In the genomic region with DNA sequence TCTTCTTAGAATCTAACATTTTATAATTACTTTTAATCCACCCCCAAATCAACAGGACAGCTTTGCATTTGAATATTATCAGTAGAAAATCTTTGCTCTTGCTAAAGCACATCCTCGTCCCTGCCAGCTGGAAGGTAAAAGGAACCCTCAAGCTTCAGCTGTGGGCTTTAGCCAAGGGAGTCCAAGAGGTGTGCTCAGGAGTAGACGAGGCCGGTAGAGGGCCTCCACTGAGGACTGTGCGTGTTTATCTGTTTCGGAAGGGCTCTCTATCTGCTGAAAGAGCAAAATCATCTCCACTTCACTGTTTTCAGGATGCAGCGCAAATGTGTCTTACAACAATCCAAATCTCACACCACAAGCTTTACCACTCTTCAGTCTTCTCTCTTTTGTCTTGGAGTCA, we compare ENCODE assay signal across 19 cellular contexts.
DNase-seq lines count a peak whose midpoint lies in the region; ATAC-seq, FAIRE-seq and TF ChIP-seq lines count a peak whose summit lies in the region.
"Had no signal": no experiment of that assay in that cellular context is flagged by ENCODE, and none has a peak within 500 bp of the region (broad histone marks: within the 10 kb centered on the region; RNA-seq: fewer than 3 reads in every experiment).

No MANE protein-coding gene starts in this region.

- H3K27ac ChIP-seq in A549 (peak overlapping the region; percentile 69 to 81; a peak in 5 of 6 replicates), astrocyte (ENCODE audit: low read depth, low read length) (no peak overlapping the region), HepG2 (ENCODE audit: extremely low read length, insufficient read depth, low read length) (no peak overlapping the region)
- H3K27ac ChIP-seq: BLaER1 treated with 17β-estradiol and CSF1 and Interleukin-3, amounts not matched to agents 10 nM and 100 nM; PC-9 had no signal

- no peaks in the 10 kb centered on the region for H3K9me3 ChIP-seq in A549
- no peaks in the 10 kb centered on the region for H3K9me3 ChIP-seq in astrocyte (ENCODE audit: insufficient read depth, low read depth, low read length)
- H3K9me3 ChIP-seq in HepG2 (ENCODE audit: low read length): no peaks in the 10 kb centered on the region
- H3K9me3 ChIP-seq: BLaER1 treated with 17β-estradiol and CSF1 and Interleukin-3, amounts not matched to agents 10 nM and 100 nM had no signal

- FAIRE-seq in A549 (lab: Jason Lieb, UNC) (no peak), astrocyte (lab: Jason Lieb, UNC) (no peak), HepG2 (lab: Jason Lieb, UNC) (no peak)
- FAIRE-seq: A204.1, GM19239, H54 had no signal

- CTCF ChIA-PET in A549 (lab: Yijun Ruan, JAX) (interaction anchor here (1.4 kb wide), 1 partner anchor 74 kb away, joined by 4 read pairs; no protein-coding TSS in a partner anchor), HepG2 (lab: Yijun Ruan, JAX; ENCODE audit: low intra/inter-chr PET ratio, low total read pairs) (no interaction called here)

- TF ChIP-seq CTCF in A549 (IDR thresholded peaks at IDR 0.05) (no peak), HFFc6 (IDR thresholded peaks at IDR 0.05) (no peak), astrocyte (IDR thresholded peaks at IDR 0.05; ENCODE audit: insufficient read depth, low read depth, low read length) (no peak), HepG2 (CRISPR knock-in tag; IDR thresholded peaks at IDR 0.05) (no peak)

- H3K27ac Mint-ChIP-seq in HFFc6: peak overlapping the region; percentile 40
- peak overlapping the region; percentile 80 for H3K27ac Mint-ChIP-seq in astrocyte (ENCODE audit: unreplicated experiment)
- no peak overlapping the region for H3K27ac Mint-ChIP-seq in T-helper 2 cell treated with Interferon-gamma antibody and Interleukin-4, amounts not matched to agents 5 μg/mL and 100 μg/mL, for 36 hours
- H3K27ac Mint-ChIP-seq: CD8-positive, alpha-beta memory T cell had no signal

- no peaks in the 10 kb centered on the region for H3K79me2 ChIP-seq in astrocyte (ENCODE audit: insufficient read depth, low read length)
- no peaks in the 10 kb centered on the region for H3K79me2 ChIP-seq in HepG2 (ENCODE audit: insufficient read depth, low read length)

- peaks cover 78% of the 10 kb centered on the region for H3K4me1 Mint-ChIP-seq in HFFc6 (ENCODE audit: low read depth)
- H3K4me1 Mint-ChIP-seq in astrocyte (ENCODE audit: low read depth, unreplicated experiment): peaks cover 29% of the 10 kb centered on the region
- no peaks in the 10 kb centered on the region for H3K4me1 Mint-ChIP-seq in T-helper 2 cell treated with Interferon-gamma antibody and Interleukin-4, amounts not matched to agents 5 μg/mL and 100 μg/mL, for 36 hours (ENCODE audit: low read depth)
- H3K4me1 Mint-ChIP-seq: CD8-positive, alpha-beta memory T cell had no signal

- no peak for ATAC-seq in A549
- peak; percentile 56 for ATAC-seq in HepG2
- no peak for ATAC-seq in GM18907 (IDR thresholded peaks at IDR 0.05; ENCODE audit: unreplicated experiment)
- ATAC-seq: Right ventricle myocardium inferior had no signal

- H3K9me3 Mint-ChIP-seq in HFFc6 (no peaks in the 10 kb centered on the region), astrocyte (ENCODE audit: unreplicated experiment) (no peaks in the 10 kb centered on the region)
- H3K9me3 Mint-ChIP-seq in T-helper 2 cell treated with Interferon-gamma antibody and Interleukin-4, amounts not matched to agents 5 μg/mL and 100 μg/mL, for 36 hours: no peaks in the 10 kb centered on the region

- no peaks in the 10 kb centered on the region for H4K20me1 ChIP-seq in astrocyte (ENCODE audit: insufficient read depth, low read length)
- H4K20me1 ChIP-seq in HepG2 (ENCODE audit: insufficient read depth, low read length): no peaks in the 10 kb centered on the region
- H4K20me1 ChIP-seq: BLaER1 treated with 17β-estradiol and CSF1 and Interleukin-3, amounts not matched to agents 10 nM and 100 nM had no signal

- BruUV-seq in HepG2 (replicated peaks; lab: Mats Ljungman, UMichigan): no TSS peak

- no peak for DNase-seq in A549 (ENCODE audit: low read depth in 1 of 2, low spot score in 1 of 2)
- DNase-seq in HFFc6: no peak
- no peak for DNase-seq in astrocyte (ENCODE audit: low read depth)
- DNase-seq in HepG2 (ENCODE audit: low spot score): no peak
- no peak for DNase-seq in T-helper 1 cell
- DNase-seq in NCI-H1436 treated with DMSO at 0.1 percent for 48 hours (lab: John Stamatoyannopoulos, UW): no peak
- DNase-seq in T-helper 2 cell treated with Interferon-gamma antibody and Interleukin-4, amounts not matched to agents 5 μg/mL and 100 μg/mL, for 36 hours (ENCODE audit: low spot score): no peak
- DNase-seq: CD8-positive, alpha-beta memory T cell; KG1; NCI-H1092; NCI-H1694; NCI-H2107; PC-9 had no signal

- TF ChIP-seq POLR2A in A549 (IDR thresholded peaks at IDR 0.05; ENCODE audit: low read length): no peak
- TF ChIP-seq POLR2A in HepG2 (IDR thresholded peaks at IDR 0.05; ENCODE audit: insufficient read depth in 1 of 2, low read depth in 2 of 2, low read length in 2 of 2): no peak

- 91% methylated on average over 6 of the region's 6 CpGs for WGBS in A549 (ENCODE audit: missing lambda C conversion rate)
- 24% methylated on average over 3 of the region's 6 CpGs for WGBS in HepG2 (ENCODE audit: low lambda C conversion rate)

- no peaks in the 10 kb centered on the region for H3K27me3 ChIP-seq in astrocyte (ENCODE audit: insufficient read depth, low read length)
- no peaks in the 10 kb centered on the region; a peak in 1 of 5 replicates for H3K27me3 ChIP-seq in HepG2 (ENCODE audit: control insufficient read depth in 1 of 2, insufficient read depth in 2 of 2, low read length in 2 of 2)
- H3K27me3 ChIP-seq: BLaER1 treated with 17β-estradiol and CSF1 and Interleukin-3, amounts not matched to agents 10 nM and 100 nM had no signal

- POLR2A ChIA-PET in A549 (lab: Yijun Ruan, JAX) (no interaction called here), HepG2 (lab: Yijun Ruan, JAX) (no interaction called here)

- H2AFZ ChIP-seq in astrocyte (ENCODE audit: low read depth, low read length) (no peak overlapping the region), HepG2 (ENCODE audit: low read length) (no peak overlapping the region)
- H2AFZ ChIP-seq: PC-9 had no signal

- TF ChIP-seq RAD21 in A549 (conservative IDR thresholded peaks at IDR 0.05 in 1 of 2, IDR thresholded peaks at IDR 0.05 in 1 of 2) (no peak), HepG2 (CRISPR knock-in tag; IDR thresholded peaks at IDR 0.05) (no peak)

- TF ChIP-seq EP300 in A549 (IDR thresholded peaks at IDR 0.05) (no peak), HepG2 (IDR thresholded peaks at IDR 0.05; ENCODE audit: low read depth in 2 of 2, low read length in 2 of 2) (no peak), HepG2 (CRISPR knock-in tag; IDR thresholded peaks at IDR 0.05; ENCODE audit: borderline replicate concordance) (no peak)

- H3K4me2 ChIP-seq in A549 (no peak overlapping the region; the same call in 1 of the 3 replicates), astrocyte (ENCODE audit: low read length) (no peak overlapping the region), HepG2 (ENCODE audit: low read depth, low read length) (no peak overlapping the region)
- H3K4me2 ChIP-seq: BLaER1 treated with 17β-estradiol and CSF1 and Interleukin-3, amounts not matched to agents 10 nM and 100 nM had no signal

- H3K4me3 Mint-ChIP-seq in HFFc6 (no peak overlapping the region), astrocyte (ENCODE audit: unreplicated experiment) (peak overlapping the region; percentile 2)
- H3K4me3 Mint-ChIP-seq in T-helper 2 cell treated with Interferon-gamma antibody and Interleukin-4, amounts not matched to agents 5 μg/mL and 100 μg/mL, for 36 hours: no peak overlapping the region
- H3K4me3 Mint-ChIP-seq: CD8-positive, alpha-beta memory T cell had no signal

- H3K36me3 Mint-ChIP-seq in HFFc6 (ENCODE audit: low read depth) (peaks cover 12% of the 10 kb centered on the region), astrocyte (ENCODE audit: low read depth, unreplicated experiment) (no peaks in the 10 kb centered on the region)
- H3K36me3 Mint-ChIP-seq in T-helper 2 cell treated with Interferon-gamma antibody and Interleukin-4, amounts not matched to agents 5 μg/mL and 100 μg/mL, for 36 hours (ENCODE audit: low read depth): no peaks in the 10 kb centered on the region
- H3K36me3 Mint-ChIP-seq: CD8-positive, alpha-beta memory T cell had no signal

- H3K4me3 ChIP-seq in A549 (no peak overlapping the region), astrocyte (ENCODE audit: insufficient read depth, low read depth, low read length) (no peak overlapping the region), HepG2 (replicated peaks in 1 of 3; ENCODE audit: insufficient read depth in 1 of 3, low read depth in 2 of 3, low read length in 3 of 3) (no peak overlapping the region)
- H3K4me3 ChIP-seq: BLaER1 treated with 17β-estradiol and CSF1 and Interleukin-3, amounts not matched to agents 10 nM and 100 nM; PC-9 had no signal

- in situ Hi-C loops in HepG2 (cut with HindIII; ENCODE audit: extremely low pct_ligation_motif_present, low pct_unique_long_range_greater_than_20kb): no loop called here

- no peak overlapping the region for H3K9ac ChIP-seq in astrocyte (ENCODE audit: low read length)
- no peak overlapping the region for H3K9ac ChIP-seq in HepG2 (ENCODE audit: insufficient read depth, low read depth, low read length)
- H3K9ac ChIP-seq: BLaER1 treated with 17β-estradiol and CSF1 and Interleukin-3, amounts not matched to agents 10 nM and 100 nM had no signal

- intact Hi-C loops in HepG2 (cut with micrococcal nuclease; ENCODE audit: unreplicated experiment): no loop called here

- H3K36me3 ChIP-seq in astrocyte (ENCODE audit: insufficient read depth, low read length): no peaks in the 10 kb centered on the region
- no peaks in the 10 kb centered on the region for H3K36me3 ChIP-seq in HepG2 (replicated peaks in 1 of 2; ENCODE audit: control insufficient read depth in 1 of 2, insufficient read depth in 2 of 2, low read length in 2 of 2)
- H3K36me3 ChIP-seq: BLaER1 treated with 17β-estradiol and CSF1 and Interleukin-3, amounts not matched to agents 10 nM and 100 nM had no signal

- H3K27me3 Mint-ChIP-seq in HFFc6 (ENCODE audit: insufficient read depth) (peaks cover 2% of the 10 kb centered on the region), astrocyte (ENCODE audit: low read depth, unreplicated experiment) (no peaks in the 10 kb centered on the region)
- no peaks in the 10 kb centered on the region for H3K27me3 Mint-ChIP-seq in T-helper 2 cell treated with Interferon-gamma antibody and Interleukin-4, amounts not matched to agents 5 μg/mL and 100 μg/mL, for 36 hours (ENCODE audit: low read depth)

- peaks cover 33% of the 10 kb centered on the region for H3K4me1 ChIP-seq in A549
- H3K4me1 ChIP-seq in astrocyte (ENCODE audit: insufficient read depth, low read length): peaks cover 29% of the 10 kb centered on the region
- no peaks in the 10 kb centered on the region for H3K4me1 ChIP-seq in HepG2 (ENCODE audit: insufficient read depth, low read length)

TF ChIP-seq in A549, 52 proteins besides CTCF, POLR2A, EP300 and RAD21 (continues in another document):
- TF ChIP-seq EHF (CRISPR knock-in tag; IDR thresholded peaks at IDR 0.05) (no peak), ESRRA (IDR thresholded peaks at IDR 0.05; ENCODE audit: borderline replicate concordance, low read length) (no peak), NPAS2 (CRISPR knock-in tag; IDR thresholded peaks at IDR 0.05; ENCODE audit: borderline replicate concordance) (no peak)

Comparison
In these comparisons a context has a peak if more than half of its experiments do, and no peak if none do; other contexts are left out.
1. H3K27ac ChIP-seq: peak in A549 (2 of 2); none in astrocyte (single experiment) and HepG2 (single experiment).